In the genomic region with DNA sequence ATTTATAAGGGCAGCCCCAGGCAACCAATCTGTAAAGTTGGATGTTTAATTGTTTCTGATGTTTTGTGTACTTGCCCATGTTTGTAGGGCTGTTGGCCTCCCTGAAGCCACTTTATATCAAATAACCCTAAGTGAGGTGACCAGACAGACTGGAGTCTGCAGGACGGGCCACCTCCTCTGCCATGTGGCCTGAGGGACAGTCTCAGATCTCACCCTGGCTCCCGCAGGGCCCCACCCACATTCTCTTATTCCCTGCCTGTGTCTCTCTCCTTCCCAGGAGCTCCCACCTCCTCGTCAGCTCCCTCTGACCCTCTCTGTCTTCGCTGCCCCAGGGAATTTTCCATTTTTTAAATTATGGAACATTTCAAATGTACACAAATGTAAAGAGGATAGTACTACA, we compare ENCODE assay signal across 23 cellular contexts. TPM values are rescaled to one million over a fixed set of nuclear protein-coding genes. Genes with fewer than 3 reads are reported as not detected.
"Had no signal": no experiment of that assay in that cellular context is flagged by ENCODE, and none has a peak within 500 bp of the region (broad histone marks: within the 10 kb centered on the region; RNA-seq: fewer than 3 reads in every experiment).

No MANE protein-coding gene starts in this region.

- H3K9me3 ChIP-seq: heart left ventricle, mucosa of descending colon, ovary, stomach, thoracic aorta, transverse colon had no signal

- H3K4me3 Mint-ChIP-seq: dendritic cell treated with granulocyte-macrophage colony-stimulating factor and Interleukin-4, amounts not matched to agents 40 ng/mL and 50 ng/mL, for 4 days; effector memory CD8-positive, alpha-beta T cell; naive thymus-derived CD8-positive, alpha-beta T cell; neural progenitor cell; stimulated activated naive B cell treated with anti-CD40 and anti-IgM and Interleukin-4, amounts not matched to agents 10 μg/mL and 1 μg/mL and 100 μg/mL, for 72 hours had no signal

- H3K4me3 ChIP-seq: heart left ventricle, mucosa of descending colon, neural progenitor cell, ovary, stomach, thoracic aorta, transverse colon had no signal

- H3K4me1 Mint-ChIP-seq: neural progenitor cell had no signal

- H3K9me3 Mint-ChIP-seq: effector memory CD8-positive, alpha-beta T cell; naive thymus-derived CD8-positive, alpha-beta T cell; neural progenitor cell had no signal

- H3K36me3 ChIP-seq: heart left ventricle, neural progenitor cell, ovary, stomach, thoracic aorta, transverse colon had no signal

- DNase-seq: effector memory CD8-positive, alpha-beta T cell; erythroblast; foreskin keratinocyte; hippocampal formation; mesendoderm; mucosa of descending colon; naive thymus-derived CD8-positive, alpha-beta T cell; nucleus accumbens; right cardiac atrium; stimulated activated CD4-positive, alpha-beta T cell treated with anti-CD3 and anti-CD28 coated beads, Interleukin-4, amount 100 ng/mL, for 24 hours; stimulated activated naive B cell treated with anti-CD40 and anti-IgM and Interleukin-4, amounts not matched to agents 10 μg/mL and 1 μg/mL and 100 μg/mL, for 72 hours; stomach; substantia nigra; transverse colon had no signal

- H3K27ac Mint-ChIP-seq: dendritic cell treated with granulocyte-macrophage colony-stimulating factor and Interleukin-4, amounts not matched to agents 40 ng/mL and 50 ng/mL, for 4 days; effector memory CD8-positive, alpha-beta T cell; naive thymus-derived CD8-positive, alpha-beta T cell; neural progenitor cell; stimulated activated naive B cell treated with anti-CD40 and anti-IgM and Interleukin-4, amounts not matched to agents 10 μg/mL and 1 μg/mL and 100 μg/mL, for 72 hours had no signal

- ATAC-seq: effector memory CD8-positive, alpha-beta T cell; foreskin keratinocyte; mucosa of descending colon; naive thymus-derived CD8-positive, alpha-beta T cell; right cardiac atrium; stimulated activated naive B cell treated with anti-CD40 and anti-IgM and Interleukin-4, amounts not matched to agents 10 μg/mL and 1 μg/mL and 100 μg/mL, for 72 hours had no signal

- H3K4me1 ChIP-seq: foreskin keratinocyte, neural progenitor cell, stomach, transverse colon had no signal

- H3K36me3 Mint-ChIP-seq: naive thymus-derived CD8-positive, alpha-beta T cell; neural progenitor cell; stimulated activated naive B cell treated with anti-CD40 and anti-IgM and Interleukin-4, amounts not matched to agents 10 μg/mL and 1 μg/mL and 100 μg/mL, for 72 hours had no signal

- H3K27me3 ChIP-seq: foreskin keratinocyte, heart left ventricle, neural progenitor cell, ovary, transverse colon had no signal

- H3K27ac ChIP-seq: foreskin keratinocyte, neural progenitor cell, ovary, stomach, thoracic aorta, transverse colon had no signal

RNA-seq across cellular contexts. Expression of a gene that starts 9.5 kb away (rescaled TPM):
- total RNA-seq: endothelial cell of umbilical vein; foreskin keratinocyte; liver; lung microvascular endothelial cell; naive thymus-derived CD8-positive, alpha-beta T cell had no signal
- polyA plus RNA-seq: endothelial cell of umbilical vein; foreskin keratinocyte; keratinocyte; naive thymus-derived CD8-positive, alpha-beta T cell; stomach had no signal
